19 cellular contexts compared by ENCODE assay signal in genomic region chr6:10589429-10589727, GRCh38.
DNase-seq lines count a peak whose midpoint lies in the region; ATAC-seq, FAIRE-seq and TF ChIP-seq lines count a peak whose summit lies in the region.
"Had no signal": no experiment of that assay in that cellular context is flagged by ENCODE, and none has a peak within 500 bp of the region (broad histone marks: within the 10 kb centered on the region; RNA-seq: fewer than 3 reads in every experiment).

No MANE protein-coding gene starts in this region.

- intact Hi-C loops in GM12878 (cut with micrococcal nuclease; ENCODE audit: unreplicated experiment) (no loop called here), MCF 10A (cut with micrococcal nuclease) (no loop called here)

- H3K9me3 Mint-ChIP-seq in GM23338 (no peaks in the 10 kb centered on the region), MCF 10A (ENCODE audit: unreplicated experiment) (no peaks in the 10 kb centered on the region)

- H3K27ac ChIP-seq in SK-N-SH (ENCODE audit: low read depth in 2 of 2, low read length in 1 of 2) (no peak overlapping the region), GM23338 (ENCODE audit: low read depth) (peak overlapping the region; percentile 70), GM12878 (ENCODE audit: control insufficient read depth, insufficient read depth) (no peak overlapping the region)
- H3K27ac ChIP-seq: HL-60 had no signal

- H3K9me3 ChIP-seq in SK-N-SH: no peaks in the 10 kb centered on the region
- H3K9me3 ChIP-seq in GM12878 (replicated peaks; ENCODE audit: control insufficient read depth, insufficient read depth, low read length): no peaks in the 10 kb centered on the region
- H3K9me3 ChIP-seq: BE2C had no signal

- H3K9me2 ChIP-seq in SK-N-SH (no peaks in the 10 kb centered on the region), GM23338 (ENCODE audit: insufficient read depth) (no peaks in the 10 kb centered on the region)

- TF ChIP-seq POLR2A in GM12878 (IDR thresholded peaks at IDR 0.05; ENCODE audit: low read depth, low read length): no peak

- SMC1A ChIA-PET in GM12878 (lab: Charles Lee; ENCODE audit: uncharacterized antibody, unreplicated experiment): no interaction called here

- POLR2A ChIA-PET in SK-N-SH (lab: Yijun Ruan, JAX) (no interaction called here), GM12878 (lab: Charles Lee) (no interaction called here), MCF 10A (lab: Yijun Ruan, JAX) (interaction anchor here (0.7 kb wide), 1 partner anchor 111 kb away, joined by 3 read pairs; no protein-coding TSS in a partner anchor)

- H2AFZ ChIP-seq in SK-N-SH (ENCODE audit: low read depth): no peak overlapping the region
- H2AFZ ChIP-seq in GM23338: no peak overlapping the region
- no peak overlapping the region for H2AFZ ChIP-seq in GM12878 (ENCODE audit: control insufficient read depth, low read depth, low read length)

- peaks cover 18% of the 10 kb centered on the region for H3K27me3 Mint-ChIP-seq in GM23338 (ENCODE audit: insufficient read depth, low read depth, poor library complexity)
- no peaks in the 10 kb centered on the region for H3K27me3 Mint-ChIP-seq in MCF 10A (ENCODE audit: insufficient read depth, unreplicated experiment)

- peak; percentile 22 for DNase-seq in SK-N-SH
- no peak for DNase-seq in GM23338 (ENCODE audit: low spot score)
- DNase-seq in GM12878 (ENCODE audit: low read depth, low spot score): no peak
- peak; percentile 45 for DNase-seq in islet precursor cell
- no peak for DNase-seq in MCF 10A (ENCODE audit: unreplicated experiment)
- no peak for DNase-seq in activated naive CD4-positive, alpha-beta T cell treated with Interleukin-2 at 50 U/mL for 16 hours
- DNase-seq in GM20000 (ENCODE audit: low spot score): no peak
- DNase-seq: BE2C; CD4-positive, CD25-positive, alpha-beta regulatory T cell; DMS53; EL; NCI-H1105 treated with DMSO at 0.1 percent for 48 hours; NCI-H1694 treated with DMSO at 0.1 percent for 48 hours; NCI-H510A treated with DMSO at 0.1 percent for 48 hours had no signal

- 49% methylated on average over 2 of the region's 2 CpGs for WGBS in SK-N-SH (ENCODE audit: low lambda C conversion rate)
- WGBS in GM12878 (ENCODE audit: insufficient coverage, insufficient replicate concordance, low lambda C conversion rate, missing lambda C conversion rate): 100% methylated on average over 2 of the region's 2 CpGs

- H3K4me2 ChIP-seq in SK-N-SH (no peak overlapping the region), GM23338 (no peak overlapping the region; the same call in 1 of the 2 replicates), GM12878 (ENCODE audit: control insufficient read depth, insufficient read depth) (no peak overlapping the region)

- H3K4me3 Mint-ChIP-seq in GM23338: no peak overlapping the region
- no peak overlapping the region for H3K4me3 Mint-ChIP-seq in MCF 10A (ENCODE audit: unreplicated experiment)
- H3K4me3 Mint-ChIP-seq: CD4-positive, CD25-positive, alpha-beta regulatory T cell had no signal

- H3K4me1 Mint-ChIP-seq in GM23338 (peaks cover 53% of the 10 kb centered on the region), MCF 10A (ENCODE audit: insufficient read depth, unreplicated experiment) (no peaks in the 10 kb centered on the region)

- H3K79me2 ChIP-seq in SK-N-SH (ENCODE audit: insufficient read depth) (no peaks in the 10 kb centered on the region), GM23338 (replicated peaks; ENCODE audit: insufficient read depth) (peaks cover 95% of the 10 kb centered on the region), GM12878 (ENCODE audit: control insufficient read depth, insufficient read depth, low read length) (peaks cover 6% of the 10 kb centered on the region)

- no peak for FAIRE-seq in GM12878 (lab: Jason Lieb, UNC)
- FAIRE-seq: A204.1, H54 had no signal

- TF ChIP-seq CTCF in SK-N-SH (IDR thresholded peaks at IDR 0.05) (no peak), GM23338 (conservative IDR thresholded peaks at IDR 0.05; ENCODE audit: low read depth in 2 of 2) (no peak), GM12878 (IDR thresholded peaks at IDR 0.05 in 2 of 3, conservative IDR thresholded peaks at IDR 0.05 in 1 of 3; ENCODE audit: control insufficient read depth in 2 of 3, extremely low read depth in 1 of 3, insufficient read depth in 1 of 3, low read depth in 3 of 3, low read length in 3 of 3) (no peak), MCF 10A (IDR thresholded peaks at IDR 0.05; ENCODE audit: unreplicated experiment) (no peak), GM20000 (IDR thresholded peaks at IDR 0.05; ENCODE audit: extremely low read depth, missing control alignments) (no peak)

- H3K27me3 ChIP-seq in SK-N-SH (ENCODE audit: insufficient read depth) (no peaks in the 10 kb centered on the region; the same call in 1 of the 2 replicates), GM23338 (ENCODE audit: insufficient read depth) (no peaks in the 10 kb centered on the region), GM12878 (replicated peaks in 1 of 2; ENCODE audit: control insufficient read depth in 2 of 2, insufficient read depth in 2 of 2, low read length in 1 of 2) (no peaks in the 10 kb centered on the region)
- H3K27me3 ChIP-seq: BE2C had no signal

- H3K36me3 ChIP-seq in SK-N-SH (replicated peaks in 1 of 2; ENCODE audit: control insufficient read depth in 1 of 2, insufficient read depth in 2 of 2, low read length in 1 of 2) (no peaks in the 10 kb centered on the region), GM23338 (ENCODE audit: insufficient read depth) (no peaks in the 10 kb centered on the region; the same call in 1 of the 2 replicates), GM12878 (ENCODE audit: control insufficient read depth in 2 of 2, insufficient read depth in 2 of 2, low read length in 1 of 2) (peaks cover 0 to 4% of the 10 kb centered on the region in 2 experiments; a peak in 2 of 4 replicates)
- H3K36me3 ChIP-seq: BE2C had no signal

- H3K4me1 ChIP-seq in SK-N-SH (ENCODE audit: control insufficient read depth in 1 of 2, insufficient read depth in 2 of 2, low read depth in 1 of 2, low read length in 1 of 2) (peaks cover 0 to 9% of the 10 kb centered on the region in 2 experiments; a peak in 1 of 4 replicates), GM23338 (ENCODE audit: insufficient read depth) (peaks cover 66% of the 10 kb centered on the region), GM12878 (ENCODE audit: control insufficient read depth, insufficient read depth, low read length) (no peaks in the 10 kb centered on the region)
- H3K4me1 ChIP-seq: BE2C had no signal

- H4K20me1 ChIP-seq in SK-N-SH (ENCODE audit: insufficient read depth): no peaks in the 10 kb centered on the region
- peaks cover 18% of the 10 kb centered on the region for H4K20me1 ChIP-seq in GM23338 (replicated peaks; ENCODE audit: insufficient read depth)
- H4K20me1 ChIP-seq in GM12878 (ENCODE audit: control insufficient read depth, insufficient read depth): no peaks in the 10 kb centered on the region; the same call in 1 of the 2 replicates

- H3K4me3 ChIP-seq in SK-N-SH (ENCODE audit: low read depth in 2 of 2, low read length in 1 of 2): no peak overlapping the region
- no peak overlapping the region; the same call in 1 of the 2 replicates for H3K4me3 ChIP-seq in GM23338
- no peak overlapping the region for H3K4me3 ChIP-seq in GM12878

- no peak overlapping the region for H3K27ac Mint-ChIP-seq in GM23338
- no peak overlapping the region for H3K27ac Mint-ChIP-seq in MCF 10A (ENCODE audit: low read depth, unreplicated experiment)
- H3K27ac Mint-ChIP-seq: CD4-positive, CD25-positive, alpha-beta regulatory T cell had no signal

- CTCF ChIA-PET in SK-N-SH (lab: Yijun Ruan, JAX) (no interaction called here), GM12878 (lab: Yijun Ruan, JAX) (no interaction called here), MCF 10A (lab: Yijun Ruan, JAX) (no interaction called here)

- TF ChIP-seq RAD21 in SK-N-SH (IDR thresholded peaks at IDR 0.05; ENCODE audit: low read length) (no peak), GM12878 (IDR thresholded peaks at IDR 0.05; ENCODE audit: insufficient read depth, low read depth, low read length) (no peak)

- ATAC-seq in SK-N-SH treated with all-trans-retinoic acid at 6 μM for 48 hours (no peak), GM23338 (no peak), GM12878 (no peak)
- ATAC-seq: Panc1 had no signal

- H3K36me3 Mint-ChIP-seq in GM23338 (ENCODE audit: low read depth): peaks cover 19% of the 10 kb centered on the region
- no peaks in the 10 kb centered on the region for H3K36me3 Mint-ChIP-seq in MCF 10A (ENCODE audit: insufficient read depth, unreplicated experiment)

- RAD21 ChIA-PET in GM12878 (lab: Charles Lee; ENCODE audit: unreplicated experiment): no interaction called here

- in situ Hi-C loops in GM12878 (cut with MboI): no loop called here

- H3K9ac ChIP-seq in SK-N-SH (no peak overlapping the region), GM12878 (ENCODE audit: control insufficient read depth, insufficient read depth, low read length) (no peak overlapping the region)

- H3F3A ChIP-seq in SK-N-SH (replicated peaks; ENCODE audit: insufficient read depth) (no peaks in the 10 kb centered on the region), GM23338 (replicated peaks; ENCODE audit: low read depth) (peaks cover 21% of the 10 kb centered on the region)

- TF ChIP-seq EP300 in SK-N-SH (IDR thresholded peaks at IDR 0.05; ENCODE audit: borderline replicate concordance in 1 of 2, low read depth in 1 of 2, low read length in 1 of 2) (no peak), GM12878 (IDR thresholded peaks at IDR 0.05; ENCODE audit: borderline replicate concordance in 1 of 2, control insufficient read depth in 1 of 2, low read depth in 2 of 2, low read length in 2 of 2) (no peak)

- no TSS peak for BruUV-seq in GM12878 (replicated peaks; lab: Mats Ljungman, UMichigan)
- BruUV-seq in MCF 10A (replicated peaks; lab: Mats Ljungman, UMichigan): no TSS peak

TF ChIP-seq in SK-N-SH, 30 proteins besides CTCF, POLR2A, EP300 and RAD21 (continues in another document):
- no peak for TF ChIP-seq NFIC (IDR thresholded peaks at IDR 0.05; ENCODE audit: borderline replicate concordance)
- TF ChIP-seq MXI1 (IDR thresholded peaks at IDR 0.05; ENCODE audit: low read depth, low read length): no peak
- no peak for TF ChIP-seq TEAD4 (IDR thresholded peaks at IDR 0.05; ENCODE audit: borderline replicate concordance, insufficient read depth)

TF ChIP-seq in SK-N-SH treated with all-trans-retinoic acid at 6 μM for 48 hours, 23 proteins besides CTCF, POLR2A, EP300 and RAD21 (continues in another document):
- no peak for TF ChIP-seq OSR1 (CRISPR knock-in tag; IDR thresholded peaks at IDR 0.05)
- no peak for TF ChIP-seq SNAI2 (CRISPR knock-in tag; IDR thresholded peaks at IDR 0.05)
- TF ChIP-seq ZNF565 (CRISPR knock-in tag; conservative IDR thresholded peaks at IDR 0.05; ENCODE audit: low read depth): no peak

TF ChIP-seq in GM23338, 12 proteins besides CTCF, POLR2A, EP300 and RAD21 (continues in another document):
- TF ChIP-seq STAT1 (IDR thresholded peaks at IDR 0.05; ENCODE audit: unreplicated experiment): no peak

TF ChIP-seq in GM12878, 131 proteins besides CTCF, POLR2A, EP300 and RAD21:
- TF ChIP-seq TCF3 (IDR thresholded peaks at IDR 0.05; ENCODE audit: borderline replicate concordance, insufficient read depth, low read depth, low read length) (0 out of 2 replicates have a peak, but pooled peaks have one; percentile 6), NRF1 (conservative IDR thresholded peaks at IDR 0.05; ENCODE audit: low read depth, low read length) (no peak)

Comparison
In these comparisons a context has a peak if more than half of its experiments do, and no peak if none do; other contexts are left out.
1. DNase-seq: peak in SK-N-SH (single experiment) and islet precursor cell (single experiment); none in GM23338 (single experiment), GM12878 (single experiment), MCF 10A (single experiment), activated naive CD4-positive, alpha-beta T cell treated with Interleukin-2 at 50 U/mL for 16 hours (single experiment) and GM20000 (single experiment).